In genomic region chr9:132977626-132978450, GRCh38 we compare ENCODE assay signal across 8 cellular contexts. TPM values are rescaled to one million over a fixed set of nuclear protein-coding genes. Genes with fewer than 3 reads are reported as not detected.
DNase-seq lines count a peak whose midpoint lies in the region; ATAC-seq lines count a peak whose summit lies in the region.

No MANE protein-coding gene starts in this region.

- H3K4me1 Mint-ChIP-seq in naive thymus-derived CD4-positive, alpha-beta T cell: peaks cover 5 to 12% (median 7%) of the 10 kb centered on the region in 7 donors
- peaks cover 32% of the 10 kb centered on the region for H3K4me1 Mint-ChIP-seq in stimulated activated memory B cell treated with anti-CD40 and anti-IgM and Interleukin-4, amounts not matched to agents 10 μg/mL and 1 μg/mL and 100 μg/mL, for 72 hours

- peaks cover 13% of the 10 kb centered on the region for H3K27me3 ChIP-seq in H7 (ENCODE audit: control insufficient read depth, insufficient read depth, low read length)
- H3K27me3 ChIP-seq in naive thymus-derived CD4-positive, alpha-beta T cell (ENCODE audit: control insufficient read depth in 2 of 2, insufficient read depth in 2 of 2, low read length in 2 of 2): peaks cover 0 to 10% of the 10 kb centered on the region in 2 donors

- no peak overlapping the region for H3K27ac Mint-ChIP-seq in naive thymus-derived CD4-positive, alpha-beta T cell
- no peak overlapping the region for H3K27ac Mint-ChIP-seq in stimulated activated memory B cell treated with anti-CD40 and anti-IgM and Interleukin-4, amounts not matched to agents 10 μg/mL and 1 μg/mL and 100 μg/mL, for 72 hours

- DNase-seq in DMS 273 (lab: John Stamatoyannopoulos, UW; ENCODE audit: unreplicated experiment): peak; percentile 82
- peak; percentile 91 for DNase-seq in H7
- DNase-seq in NCI-H526 (lab: John Stamatoyannopoulos, UW): peak; percentile 96 to 98
- DNase-seq in activated CD8-positive, alpha-beta memory T cell treated with anti-CD3 and anti-CD28 coated beads for 4 hours (ENCODE audit: low read depth in 2 of 2): peak; percentile 38 to 47
- peak; percentile 56 for DNase-seq in epidermal melanocyte (ENCODE audit: insufficient read length, low spot score)
- DNase-seq in naive thymus-derived CD4-positive, alpha-beta T cell: peak; percentile 23 to 68 (median 55)
- no peak for DNase-seq in middle frontal gyrus (ENCODE audit: extremely low spot score, low spot score)

- peak overlapping the region in 2 of 10 donors; percentile 10 to 18 for H3K4me3 Mint-ChIP-seq in naive thymus-derived CD4-positive, alpha-beta T cell
- H3K4me3 Mint-ChIP-seq in stimulated activated memory B cell treated with anti-CD40 and anti-IgM and Interleukin-4, amounts not matched to agents 10 μg/mL and 1 μg/mL and 100 μg/mL, for 72 hours: peak overlapping the region; percentile 52

- no peaks in the 10 kb centered on the region for H3K36me3 Mint-ChIP-seq in naive thymus-derived CD4-positive, alpha-beta T cell
- H3K36me3 Mint-ChIP-seq in stimulated activated memory B cell treated with anti-CD40 and anti-IgM and Interleukin-4, amounts not matched to agents 10 μg/mL and 1 μg/mL and 100 μg/mL, for 72 hours: no peaks in the 10 kb centered on the region

- no peaks in the 10 kb centered on the region for H3K36me3 ChIP-seq in H7 (replicated peaks; ENCODE audit: control insufficient read depth, insufficient read depth, low read length)
- no peaks in the 10 kb centered on the region for H3K36me3 ChIP-seq in naive thymus-derived CD4-positive, alpha-beta T cell (ENCODE audit: control insufficient read depth in 2 of 3, insufficient read depth in 3 of 3, low read length in 3 of 3)

- CTCF ChIA-PET in naive thymus-derived CD4-positive, alpha-beta T cell (lab: Charles Lee): no interaction called here

- H3K4me1 ChIP-seq in naive thymus-derived CD4-positive, alpha-beta T cell (ENCODE audit: control insufficient read depth in 2 of 2, insufficient read depth in 2 of 2, low read length in 2 of 2): no peaks in the 10 kb centered on the region

- intact Hi-C loops in naive thymus-derived CD4-positive, alpha-beta T cell (cut with micrococcal nuclease): loop anchor here (1.0 to 5.0 kb wide), 2 partner anchors 44 to 169 kb away; no protein-coding TSS in a partner anchor

- H3K27ac ChIP-seq in naive thymus-derived CD4-positive, alpha-beta T cell (ENCODE audit: low read depth, low read length): no peak overlapping the region

- peak; percentile 91 for ATAC-seq in naive thymus-derived CD4-positive, alpha-beta T cell
- ATAC-seq in stimulated activated memory B cell treated with anti-CD40 and anti-IgM and Interleukin-4, amounts not matched to agents 10 μg/mL and 1 μg/mL and 100 μg/mL, for 72 hours: peak; percentile 83

- no peak overlapping the region; the same call in 1 of the 2 replicates for H3K4me3 ChIP-seq in H7 (ENCODE audit: insufficient read depth, low read depth, low read length)
- no peak overlapping the region for H3K4me3 ChIP-seq in naive thymus-derived CD4-positive, alpha-beta T cell (ENCODE audit: low read length)

- H3K9me3 Mint-ChIP-seq in naive thymus-derived CD4-positive, alpha-beta T cell: no peaks in the 10 kb centered on the region
- H3K9me3 Mint-ChIP-seq in stimulated activated memory B cell treated with anti-CD40 and anti-IgM and Interleukin-4, amounts not matched to agents 10 μg/mL and 1 μg/mL and 100 μg/mL, for 72 hours: no peaks in the 10 kb centered on the region

- POLR2A ChIA-PET in naive thymus-derived CD4-positive, alpha-beta T cell (lab: Charles Lee): no interaction called here

- no peaks in the 10 kb centered on the region for H3K9me3 ChIP-seq in naive thymus-derived CD4-positive, alpha-beta T cell (ENCODE audit: control insufficient read depth in 2 of 3, low read length in 3 of 3)

- peaks cover 38 to 69% (median 52%) of the 10 kb centered on the region in 5 donors for H3K27me3 Mint-ChIP-seq in naive thymus-derived CD4-positive, alpha-beta T cell
- peaks cover 81% of the 10 kb centered on the region for H3K27me3 Mint-ChIP-seq in stimulated activated memory B cell treated with anti-CD40 and anti-IgM and Interleukin-4, amounts not matched to agents 10 μg/mL and 1 μg/mL and 100 μg/mL, for 72 hours

RNA-seq across cellular contexts. Expression of gene GFI1B, which starts 0.7 kb away (rescaled TPM):
- total RNA-seq in H7 (2014; rRNA removed; shearing (Covaris generic)): 0.52 TPM in 1 of 2 replicates, not detected in the other
- total RNA-seq in naive thymus-derived CD4-positive, alpha-beta T cell: 1 to 10 TPM in 1 of 5 experiments, under 1 TPM in 1, not detected in 3; 0.21 to 2.7 TPM
- polyA plus RNA-seq in naive thymus-derived CD4-positive, alpha-beta T cell: not detected

RNA-seq across cellular contexts. Expression of gene TSC1, which starts 33.4 kb away (rescaled TPM):
- 36.8 and 39.0 TPM in 2 replicates for total RNA-seq in H7 (2014; rRNA removed; shearing (Covaris generic))
- 10 to 100 TPM; 38.1 to 98.3 (median 59.6) TPM for total RNA-seq in naive thymus-derived CD4-positive, alpha-beta T cell
- 10 to 100 TPM in 1 of 2 donors, 1 to 10 TPM in 1; 9.9 to 14.7 TPM for polyA plus RNA-seq in naive thymus-derived CD4-positive, alpha-beta T cell

RNA-seq across cellular contexts. Expression of gene GTF3C5, which starts 53.0 kb away (rescaled TPM):
- total RNA-seq in H7 (2014; rRNA removed; shearing (Covaris generic)): 131 and 133 TPM in 2 replicates
- total RNA-seq in naive thymus-derived CD4-positive, alpha-beta T cell: 10 to 100 TPM; 43.9 to 77.9 (median 73.9) TPM
- polyA plus RNA-seq in naive thymus-derived CD4-positive, alpha-beta T cell: 10 to 100 TPM; 39.9 to 48.8 TPM
